In the genomic region with DNA sequence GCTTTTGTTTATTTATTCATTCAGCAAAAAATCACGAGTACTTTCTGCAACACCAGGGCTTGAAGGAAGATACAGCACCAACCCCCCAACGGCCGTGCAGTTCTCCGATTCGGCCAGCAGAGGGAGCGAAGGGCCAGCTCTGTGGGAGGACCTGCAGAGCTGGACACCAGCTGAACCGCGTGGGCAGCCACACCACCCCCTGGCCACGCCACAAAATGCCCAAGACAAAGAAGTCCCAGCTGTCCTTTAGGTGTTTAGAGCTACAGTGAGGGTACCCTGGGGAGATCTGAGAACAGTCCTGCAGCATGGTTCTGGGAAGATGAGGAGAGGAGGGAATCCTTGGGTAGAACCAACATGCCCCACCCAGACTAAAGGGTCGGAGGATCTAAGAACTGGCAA, we compare ENCODE assay signal across 8 cellular contexts.
A peak's percentile ranks its signal among the peaks of the same experiment; 100 is the strongest.
DNase-seq lines count a peak whose midpoint lies in the region; ATAC-seq and TF ChIP-seq lines count a peak whose summit lies in the region.

No MANE protein-coding gene starts in this region.

- DNase-seq in AG04449 (ENCODE audit: low read depth, low spot score) = no peak
- DNase-seq in activated T-cell treated with anti-CD3 and anti-CD28 coated beads for 48 hours (ENCODE audit: low read depth) = peak; percentile 63
- DNase-seq in erythroblast (lab: John Stamatoyannopoulos, UW) = peak; percentile 55 to 75
- DNase-seq in natural killer cell = peak; percentile 69
- peak; percentile 78 to 92 for DNase-seq in stimulated activated effector memory CD8-positive, alpha-beta T cell treated with anti-CD3 and anti-CD28 coated beads, Interleukin-12 subunit alpha, Interleukin-12 subunit beta, amount 100 ng/mL, for 72 hours (ENCODE audit: low spot score in 2 of 2)

- H3K79me2 ChIP-seq in OCI-LY1 (ENCODE audit: insufficient read depth, low read length) = no peaks in the 10 kb centered on the region

- peaks cover 5 to 6% of the 10 kb centered on the region in 2 donors for H3K4me1 Mint-ChIP-seq in natural killer cell
- peaks cover 40% of the 10 kb centered on the region for H3K4me1 Mint-ChIP-seq in stimulated activated effector memory CD8-positive, alpha-beta T cell treated with anti-CD3 and anti-CD28 coated beads, Interleukin-12 subunit alpha, Interleukin-12 subunit beta, amount 100 ng/mL, for 72 hours

- H3K4me2 ChIP-seq in OCI-LY1 (ENCODE audit: low read length) = no peak overlapping the region; the same call in 1 of the 2 replicates

- H3K4me3 ChIP-seq in AG04449 (ENCODE audit: low read depth, low read length) (no peak overlapping the region), OCI-LY1 (ENCODE audit: low read depth, low read length, poor library complexity, severe bottlenecking) (no peak overlapping the region)

- H3K9me3 ChIP-seq in OCI-LY1 (ENCODE audit: low read length) = no peaks in the 10 kb centered on the region

- TF ChIP-seq POLR2A in erythroblast (IDR thresholded peaks at IDR 0.05; ENCODE audit: low read length) = no peak

- no peaks in the 10 kb centered on the region for H4K20me1 ChIP-seq in OCI-LY1 (ENCODE audit: insufficient read depth, low read length)

- no peak overlapping the region for H3K27ac ChIP-seq in OCI-LY1 (ENCODE audit: low read depth, low read length, poor library complexity, severe bottlenecking)

- CTCF ChIA-PET in AG04449 (lab: Yijun Ruan, JAX) = interaction anchor here (0.6 to 10.7 kb wide), 40 partner anchors 9 to 1179 kb away, joined by 3 to 260 read pairs (median 4); partner anchors contain the start of gene RELL1

- peaks cover 0 to 3% of the 10 kb centered on the region in 2 donors for H3K27me3 Mint-ChIP-seq in natural killer cell (ENCODE audit: low read depth in 2 of 2)

- no peaks in the 10 kb centered on the region for H3K36me3 Mint-ChIP-seq in natural killer cell
- peaks cover 2% of the 10 kb centered on the region for H3K36me3 Mint-ChIP-seq in stimulated activated effector memory CD8-positive, alpha-beta T cell treated with anti-CD3 and anti-CD28 coated beads, Interleukin-12 subunit alpha, Interleukin-12 subunit beta, amount 100 ng/mL, for 72 hours

- intact Hi-C loops in natural killer cell (cut with micrococcal nuclease) = loop anchor here (1.0 kb wide), 2 partner anchors 178 to 432 kb away; no protein-coding TSS in a partner anchor

- H3K27me3 ChIP-seq in OCI-LY1 (ENCODE audit: insufficient read depth, low read length) = no peaks in the 10 kb centered on the region

- no peaks in the 10 kb centered on the region for H3K9me2 ChIP-seq in OCI-LY1 (ENCODE audit: low read depth, low read length)

- POLR2A ChIA-PET in AG04449 (lab: Yijun Ruan, JAX) = no interaction called here

- no peak overlapping the region for H3K9ac ChIP-seq in OCI-LY1 (ENCODE audit: low read length)

- no peak overlapping the region for H3K4me3 Mint-ChIP-seq in natural killer cell
- no peak overlapping the region for H3K4me3 Mint-ChIP-seq in stimulated activated effector memory CD8-positive, alpha-beta T cell treated with anti-CD3 and anti-CD28 coated beads, Interleukin-12 subunit alpha, Interleukin-12 subunit beta, amount 100 ng/mL, for 72 hours

- no peaks in the 10 kb centered on the region for H3F3A ChIP-seq in OCI-LY1 (ENCODE audit: insufficient read depth, low read length)

- H3K9me3 Mint-ChIP-seq in natural killer cell = no peaks in the 10 kb centered on the region
- H3K9me3 Mint-ChIP-seq in stimulated activated effector memory CD8-positive, alpha-beta T cell treated with anti-CD3 and anti-CD28 coated beads, Interleukin-12 subunit alpha, Interleukin-12 subunit beta, amount 100 ng/mL, for 72 hours = no peaks in the 10 kb centered on the region

- H2AFZ ChIP-seq in OCI-LY1 (ENCODE audit: low read length) = no peak overlapping the region

- peak; percentile 76 for ATAC-seq in GM18508 (IDR thresholded peaks at IDR 0.05; ENCODE audit: insufficient read depth, unreplicated experiment)
- peak; percentile 74 for ATAC-seq in HG03439 (IDR thresholded peaks at IDR 0.05; ENCODE audit: unreplicated experiment)
- peak; percentile 83 to 94 (median 90) for ATAC-seq in natural killer cell
- ATAC-seq in stimulated activated effector memory CD8-positive, alpha-beta T cell treated with anti-CD3 and anti-CD28 coated beads, Interleukin-12 subunit alpha, Interleukin-12 subunit beta, amount 100 ng/mL, for 72 hours = peak; percentile 38

- no peak overlapping the region for H3K27ac Mint-ChIP-seq in natural killer cell
- H3K27ac Mint-ChIP-seq in stimulated activated effector memory CD8-positive, alpha-beta T cell treated with anti-CD3 and anti-CD28 coated beads, Interleukin-12 subunit alpha, Interleukin-12 subunit beta, amount 100 ng/mL, for 72 hours = no peak overlapping the region

- no peaks in the 10 kb centered on the region for H3K36me3 ChIP-seq in OCI-LY1 (ENCODE audit: insufficient read depth, low read length)

- TF ChIP-seq CTCF in AG04449 (IDR thresholded peaks at IDR 0.05; ENCODE audit: insufficient read depth, low read length, missing control alignments) (peak; percentile 97), OCI-LY1 (IDR thresholded peaks at IDR 0.05; ENCODE audit: low read length) (peak; percentile 98), natural killer cell (IDR thresholded peaks at IDR 0.05) (peak; percentile 98)

- peaks cover 4% of the 10 kb centered on the region for H3K4me1 ChIP-seq in OCI-LY1 (ENCODE audit: insufficient read depth, low read length, severe bottlenecking)

Comparison
In these comparisons a context has a peak if more than half of its experiments do, and no peak if none do; other contexts are left out.
1. ATAC-seq: peak in every context shown above with its lines; median percentile 90 in natural killer cell; 76 in GM18508; 74 in HG03439; 38 in stimulated activated effector memory CD8-positive, alpha-beta T cell treated with anti-CD3 and anti-CD28 coated beads, Interleukin-12 subunit alpha, Interleukin-12 subunit beta, amount 100 ng/mL, for 72 hours.